In the genomic region with DNA sequence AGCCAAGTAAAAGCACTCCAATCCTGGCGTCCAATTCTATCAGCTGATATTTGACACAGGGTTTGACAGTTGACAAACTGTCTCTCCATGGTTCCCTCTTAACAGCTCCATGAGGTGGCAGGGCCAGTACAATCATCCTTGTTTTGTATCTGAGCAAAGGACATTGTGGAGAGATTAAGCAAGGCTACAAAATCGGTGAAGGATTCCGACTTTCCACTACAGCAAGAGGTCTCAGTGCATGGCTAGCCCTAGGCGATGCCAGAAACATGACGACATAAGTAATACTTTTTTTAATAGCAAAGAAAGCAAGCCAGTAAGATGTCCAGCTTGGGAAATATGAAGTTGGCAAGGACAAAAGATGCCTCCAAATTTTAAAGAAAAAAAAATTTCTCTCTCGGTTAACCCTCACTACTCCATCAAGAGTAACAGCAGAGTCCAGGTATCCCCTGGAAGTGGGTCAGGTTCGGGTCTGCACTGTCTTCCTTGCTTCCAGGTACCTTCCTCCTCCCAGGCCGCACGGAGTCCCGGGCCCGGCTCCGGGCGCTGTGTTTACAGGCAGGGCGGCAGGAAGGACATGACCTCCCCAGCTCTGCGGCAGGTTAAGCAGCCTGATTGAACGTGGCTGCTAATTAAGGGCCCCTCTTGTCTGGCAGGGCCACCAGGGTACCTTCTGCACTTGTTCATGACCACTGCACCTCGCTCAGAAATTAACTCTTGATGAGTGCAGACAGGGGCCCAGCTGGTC, we compare ENCODE assay signal across 1 cellular context.
TF ChIP-seq lines count a peak whose summit lies in the region.

No MANE protein-coding gene starts in this region.

TF ChIP-seq in WTC11, 78 proteins besides CTCF, POLR2A, EP300 and RAD21 (continued from another document):
- TF ChIP-seq, protein P1, sequence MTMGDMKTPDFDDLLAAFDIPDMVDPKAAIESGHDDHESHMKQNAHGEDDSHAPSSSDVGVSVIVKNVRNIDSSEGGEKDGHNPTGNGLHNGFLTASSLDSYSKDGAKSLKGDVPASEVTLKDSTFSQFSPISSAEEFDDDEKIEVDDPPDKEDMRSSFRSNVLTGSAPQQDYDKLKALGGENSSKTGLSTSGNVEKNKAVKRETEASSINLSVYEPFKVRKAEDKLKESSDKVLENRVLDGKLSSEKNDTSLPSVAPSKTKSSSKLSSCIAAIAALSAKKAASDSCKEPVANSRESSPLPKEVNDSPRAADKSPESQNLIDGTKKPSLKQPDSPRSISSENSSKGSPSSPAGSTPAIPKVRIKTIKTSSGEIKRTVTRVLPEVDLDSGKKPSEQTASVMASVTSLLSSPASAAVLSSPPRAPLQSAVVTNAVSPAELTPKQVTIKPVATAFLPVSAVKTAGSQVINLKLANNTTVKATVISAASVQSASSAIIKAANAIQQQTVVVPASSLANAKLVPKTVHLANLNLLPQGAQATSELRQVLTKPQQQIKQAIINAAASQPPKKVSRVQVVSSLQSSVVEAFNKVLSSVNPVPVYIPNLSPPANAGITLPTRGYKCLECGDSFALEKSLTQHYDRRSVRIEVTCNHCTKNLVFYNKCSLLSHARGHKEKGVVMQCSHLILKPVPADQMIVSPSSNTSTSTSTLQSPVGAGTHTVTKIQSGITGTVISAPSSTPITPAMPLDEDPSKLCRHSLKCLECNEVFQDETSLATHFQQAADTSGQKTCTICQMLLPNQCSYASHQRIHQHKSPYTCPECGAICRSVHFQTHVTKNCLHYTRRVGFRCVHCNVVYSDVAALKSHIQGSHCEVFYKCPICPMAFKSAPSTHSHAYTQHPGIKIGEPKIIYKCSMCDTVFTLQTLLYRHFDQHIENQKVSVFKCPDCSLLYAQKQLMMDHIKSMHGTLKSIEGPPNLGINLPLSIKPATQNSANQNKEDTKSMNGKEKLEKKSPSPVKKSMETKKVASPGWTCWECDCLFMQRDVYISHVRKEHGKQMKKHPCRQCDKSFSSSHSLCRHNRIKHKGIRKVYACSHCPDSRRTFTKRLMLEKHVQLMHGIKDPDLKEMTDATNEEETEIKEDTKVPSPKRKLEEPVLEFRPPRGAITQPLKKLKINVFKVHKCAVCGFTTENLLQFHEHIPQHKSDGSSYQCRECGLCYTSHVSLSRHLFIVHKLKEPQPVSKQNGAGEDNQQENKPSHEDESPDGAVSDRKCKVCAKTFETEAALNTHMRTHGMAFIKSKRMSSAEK (CRISPR knock-in tag; IDR thresholded peaks at IDR 0.05; ENCODE audit: borderline replicate concordance), result no peak
- TF ChIP-seq HMGA2 (CRISPR knock-in tag; IDR thresholded peaks at IDR 0.05), result no peak
